In genomic region chr1:112673589-112674439, GRCh38 we compare ENCODE assay signal across 8 cellular contexts. TPM values are rescaled to one million over a fixed set of nuclear protein-coding genes. Genes with fewer than 3 reads are reported as not detected.
A peak's percentile ranks its signal among the peaks of the same experiment; 100 is the strongest.
DNase-seq lines count a peak whose midpoint lies in the region; ATAC-seq and TF ChIP-seq lines count a peak whose summit lies in the region.

No MANE protein-coding gene starts in this region.

- TF ChIP-seq RAD21 in Ishikawa (IDR thresholded peaks at IDR 0.05; ENCODE audit: low read depth): 0 out of 2 replicates have a peak, but pooled peaks have one; percentile 6

- TF ChIP-seq EP300 in Ishikawa (IDR thresholded peaks at IDR 0.05; ENCODE audit: borderline replicate concordance): no peak

- CTCF ChIA-PET in WTC11 (lab: Charles Lee): interaction anchor here (0.7 to 3.6 kb wide), 25 partner anchors 14 to 399 kb away, joined by 3 to 23 read pairs (median 4); partner anchors contain the start of genes CAPZA1, LRIG2, PPM1J and SLC16A1

- peak overlapping the region; percentile 94 for H3K4me2 ChIP-seq in neural progenitor cell

- peaks cover 38% of the 10 kb centered on the region for H3F3A ChIP-seq in neural progenitor cell (ENCODE audit: low read depth)

- H3K27me3 Mint-ChIP-seq in WTC11 (ENCODE audit: low read depth): peaks cover 10% of the 10 kb centered on the region; the same call in 1 of the 2 replicates
- H3K27me3 Mint-ChIP-seq in neural progenitor cell (ENCODE audit: insufficient read depth, low read depth): peaks cover 3% of the 10 kb centered on the region

- H3K9me3 Mint-ChIP-seq in WTC11 (no peaks in the 10 kb centered on the region), neural progenitor cell (no peaks in the 10 kb centered on the region)

- peaks cover 35% of the 10 kb centered on the region for H3K79me2 ChIP-seq in neural progenitor cell (ENCODE audit: low read depth)

- H3K4me1 Mint-ChIP-seq in WTC11: peaks cover 70% of the 10 kb centered on the region
- H3K4me1 Mint-ChIP-seq in neural progenitor cell: peaks cover 33% of the 10 kb centered on the region

- H3K27ac Mint-ChIP-seq in WTC11 (peak overlapping the region; percentile 92), neural progenitor cell (peak overlapping the region; percentile 4)

- H3K4me3 Mint-ChIP-seq in WTC11 (peak overlapping the region; percentile 89), neural progenitor cell (peak overlapping the region; percentile 96)

- ATAC-seq in WTC11 (peak; percentile 4), HG02571 (IDR thresholded peaks at IDR 0.05; ENCODE audit: unreplicated experiment) (no peak), GM18505 (IDR thresholded peaks at IDR 0.05; ENCODE audit: unreplicated experiment) (no peak)

- peaks cover 26% of the 10 kb centered on the region for H3K4me1 ChIP-seq in neural progenitor cell

- no peak for TF ChIP-seq POLR2A in GM18505 (IDR thresholded peaks at IDR 0.05; ENCODE audit: borderline replicate concordance, extremely low read depth, insufficient read depth, insufficient read length)

- POLR2A ChIA-PET in WTC11 (lab: Charles Lee): interaction anchor here (0.6 to 2.3 kb wide), 14 partner anchors 9 to 283 kb away, joined by 3 to 16 read pairs (median 4); partner anchors contain the start of genes PPM1J and ST7L

- H3K36me3 Mint-ChIP-seq in WTC11: peaks cover 24% of the 10 kb centered on the region
- peaks cover 39% of the 10 kb centered on the region for H3K36me3 Mint-ChIP-seq in neural progenitor cell

- H3K36me3 ChIP-seq in neural progenitor cell: peaks cover 9% of the 10 kb centered on the region

- no peaks in the 10 kb centered on the region for H3K27me3 ChIP-seq in neural progenitor cell

- H3K27ac ChIP-seq in neural progenitor cell: peak overlapping the region; percentile 88

- H3K4me3 ChIP-seq in neural progenitor cell: peak overlapping the region; percentile 81

- H3K9me3 ChIP-seq in neural progenitor cell (ENCODE audit: low read depth): no peaks in the 10 kb centered on the region

- DNase-seq in A172 (ENCODE audit: low spot score) (peak; percentile 61), GM03348 (ENCODE audit: low spot score) (peak; percentile 58), WTC11 (ENCODE audit: low spot score) (no peak), fibroblast of the conjunctiva (ENCODE audit: low read depth) (peak; percentile 58), neural progenitor cell (ENCODE audit: low spot score) (peak; percentile 24)

- H3K9ac ChIP-seq in neural progenitor cell: peak overlapping the region; percentile 66

- H4K20me1 ChIP-seq in neural progenitor cell (ENCODE audit: low read depth): peaks cover 9% of the 10 kb centered on the region

- peak overlapping the region; percentile 93 for H2AFZ ChIP-seq in neural progenitor cell (replicated peaks)

- no peak for TF ChIP-seq CTCF in WTC11 (IDR thresholded peaks at IDR 0.05)
- peak; percentile 38 for TF ChIP-seq CTCF in neural progenitor cell (IDR thresholded peaks at IDR 0.05)

TF ChIP-seq in Ishikawa, 13 proteins besides CTCF, POLR2A, EP300 and RAD21:
- 0 out of 2 replicates have a peak, but pooled peaks have one; percentile 36 for TF ChIP-seq YY1 (IDR thresholded peaks at IDR 0.05; ENCODE audit: low read depth)
- TF ChIP-seq, protein P1, sequence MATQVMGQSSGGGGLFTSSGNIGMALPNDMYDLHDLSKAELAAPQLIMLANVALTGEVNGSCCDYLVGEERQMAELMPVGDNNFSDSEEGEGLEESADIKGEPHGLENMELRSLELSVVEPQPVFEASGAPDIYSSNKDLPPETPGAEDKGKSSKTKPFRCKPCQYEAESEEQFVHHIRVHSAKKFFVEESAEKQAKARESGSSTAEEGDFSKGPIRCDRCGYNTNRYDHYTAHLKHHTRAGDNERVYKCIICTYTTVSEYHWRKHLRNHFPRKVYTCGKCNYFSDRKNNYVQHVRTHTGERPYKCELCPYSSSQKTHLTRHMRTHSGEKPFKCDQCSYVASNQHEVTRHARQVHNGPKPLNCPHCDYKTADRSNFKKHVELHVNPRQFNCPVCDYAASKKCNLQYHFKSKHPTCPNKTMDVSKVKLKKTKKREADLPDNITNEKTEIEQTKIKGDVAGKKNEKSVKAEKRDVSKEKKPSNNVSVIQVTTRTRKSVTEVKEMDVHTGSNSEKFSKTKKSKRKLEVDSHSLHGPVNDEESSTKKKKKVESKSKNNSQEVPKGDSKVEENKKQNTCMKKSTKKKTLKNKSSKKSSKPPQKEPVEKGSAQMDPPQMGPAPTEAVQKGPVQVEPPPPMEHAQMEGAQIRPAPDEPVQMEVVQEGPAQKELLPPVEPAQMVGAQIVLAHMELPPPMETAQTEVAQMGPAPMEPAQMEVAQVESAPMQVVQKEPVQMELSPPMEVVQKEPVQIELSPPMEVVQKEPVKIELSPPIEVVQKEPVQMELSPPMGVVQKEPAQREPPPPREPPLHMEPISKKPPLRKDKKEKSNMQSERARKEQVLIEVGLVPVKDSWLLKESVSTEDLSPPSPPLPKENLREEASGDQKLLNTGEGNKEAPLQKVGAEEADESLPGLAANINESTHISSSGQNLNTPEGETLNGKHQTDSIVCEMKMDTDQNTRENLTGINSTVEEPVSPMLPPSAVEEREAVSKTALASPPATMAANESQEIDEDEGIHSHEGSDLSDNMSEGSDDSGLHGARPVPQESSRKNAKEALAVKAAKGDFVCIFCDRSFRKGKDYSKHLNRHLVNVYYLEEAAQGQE (IDR thresholded peaks at IDR 0.05; ENCODE audit: low read depth): no peak

TF ChIP-seq in WTC11, 78 proteins besides CTCF, POLR2A, EP300 and RAD21 (continues in another document):
- TF ChIP-seq SMAD3 (CRISPR knock-in tag; IDR thresholded peaks at IDR 0.05; ENCODE audit: borderline replicate concordance): no peak
- TF ChIP-seq, protein P2, sequence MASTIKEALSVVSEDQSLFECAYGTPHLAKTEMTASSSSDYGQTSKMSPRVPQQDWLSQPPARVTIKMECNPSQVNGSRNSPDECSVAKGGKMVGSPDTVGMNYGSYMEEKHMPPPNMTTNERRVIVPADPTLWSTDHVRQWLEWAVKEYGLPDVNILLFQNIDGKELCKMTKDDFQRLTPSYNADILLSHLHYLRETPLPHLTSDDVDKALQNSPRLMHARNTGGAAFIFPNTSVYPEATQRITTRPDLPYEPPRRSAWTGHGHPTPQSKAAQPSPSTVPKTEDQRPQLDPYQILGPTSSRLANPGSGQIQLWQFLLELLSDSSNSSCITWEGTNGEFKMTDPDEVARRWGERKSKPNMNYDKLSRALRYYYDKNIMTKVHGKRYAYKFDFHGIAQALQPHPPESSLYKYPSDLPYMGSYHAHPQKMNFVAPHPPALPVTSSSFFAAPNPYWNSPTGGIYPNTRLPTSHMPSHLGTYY (CRISPR knock-in tag; IDR thresholded peaks at IDR 0.05): peak; percentile 72; the same call in 1 of the 2 replicates
- 0 out of 2 replicates have a peak, but pooled peaks have one; percentile 65 for TF ChIP-seq EMX1 (CRISPR knock-in tag; IDR thresholded peaks at IDR 0.05)
- no peak for TF ChIP-seq FOXK1 (CRISPR knock-in tag; IDR thresholded peaks at IDR 0.05)
- 0 out of 2 replicates have a peak, but pooled peaks have one; percentile 8 for TF ChIP-seq AR (CRISPR knock-in tag; IDR thresholded peaks at IDR 0.05)
- TF ChIP-seq, protein P3, sequence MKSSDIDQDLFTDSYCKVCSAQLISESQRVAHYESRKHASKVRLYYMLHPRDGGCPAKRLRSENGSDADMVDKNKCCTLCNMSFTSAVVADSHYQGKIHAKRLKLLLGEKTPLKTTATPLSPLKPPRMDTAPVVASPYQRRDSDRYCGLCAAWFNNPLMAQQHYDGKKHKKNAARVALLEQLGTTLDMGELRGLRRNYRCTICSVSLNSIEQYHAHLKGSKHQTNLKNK (CRISPR knock-in tag; IDR thresholded peaks at IDR 0.05): no peak

RNA-seq across cellular contexts. Expression of gene MOV10, which starts 0.6 kb away (rescaled TPM):
- total RNA-seq in A172 (2014; rRNA removed; shearing (Covaris generic)): 42.4 and 47.3 TPM in 2 replicates
- total RNA-seq in WTC11 (2021) (80.7 to 99.1 TPM (median 98.8 TPM) in 3 replicates), neural progenitor cell (ENCODE audit: low replicate concordance) (47.5 and 92.2 TPM in 2 replicates)

RNA-seq across cellular contexts. Expression of gene RHOC, which starts 33.1 kb away (rescaled TPM):
- 454 and 553 TPM in 2 replicates for total RNA-seq in A172 (2014; rRNA removed; shearing (Covaris generic))
- 67.9 to 68.9 TPM (median 68.2 TPM) in 3 replicates for total RNA-seq in WTC11 (2021)
- total RNA-seq in neural progenitor cell (ENCODE audit: low replicate concordance): 36.3 and 41.8 TPM in 2 replicates

RNA-seq across cellular contexts. Expression of gene PPM1J, which starts 41.3 kb away (rescaled TPM):
- 0.36 and 0.53 TPM in 2 replicates for total RNA-seq in A172 (2014; rRNA removed; shearing (Covaris generic))
- total RNA-seq in WTC11 (2021) (19.3 to 23.5 TPM (median 22.6 TPM) in 3 replicates), neural progenitor cell (ENCODE audit: low replicate concordance) (1.8 and 2.7 TPM in 2 replicates)

RNA-seq across cellular contexts. Expression of gene CAPZA1, which starts 54.2 kb away (rescaled TPM):
- 249 and 268 TPM in 2 replicates for total RNA-seq in A172 (2014; rRNA removed; shearing (Covaris generic))
- total RNA-seq in WTC11 (2021) (86.6 to 97.5 TPM (median 91.3 TPM) in 3 replicates), neural progenitor cell (ENCODE audit: low replicate concordance) (144 and 218 TPM in 2 replicates)

RNA-seq across cellular contexts. Expression of gene ST7L, which starts 54.9 kb away (rescaled TPM):
- total RNA-seq in A172 (2014; rRNA removed; shearing (Covaris generic)): 14.8 and 25.4 TPM in 2 replicates
- 14.5 to 18.0 TPM (median 14.8 TPM) in 3 replicates for total RNA-seq in WTC11 (2021)
- total RNA-seq in neural progenitor cell (ENCODE audit: low replicate concordance): 18.7 and 26.1 TPM in 2 replicates
